15 cellular contexts compared by ENCODE assay signal in genomic region chr3:157147099-157147803, GRCh38. TPM values are rescaled to one million over a fixed set of nuclear protein-coding genes. Genes with fewer than 3 reads are reported as not detected.
DNase-seq lines count a peak whose midpoint lies in the region; ATAC-seq, FAIRE-seq and TF ChIP-seq lines count a peak whose summit lies in the region.
"Had no signal": no experiment of that assay in that cellular context is flagged by ENCODE, and none has a peak within 500 bp of the region (broad histone marks: within the 10 kb centered on the region; RNA-seq: fewer than 3 reads in every experiment).

No MANE protein-coding gene starts in this region.

- H3K9me3 ChIP-seq in A673 (ENCODE audit: low read depth, low read length, poor library complexity, severe bottlenecking) (no peaks in the 10 kb centered on the region), right lobe of liver (no peaks in the 10 kb centered on the region), pancreas (no peaks in the 10 kb centered on the region)
- no peaks in the 10 kb centered on the region for H3K9me3 ChIP-seq in CD8-positive, alpha-beta memory T cell (ENCODE audit: low read length)

- intact Hi-C loops in A673 (cut with micrococcal nuclease; ENCODE audit: unreplicated experiment) (no loop called here), activated B cell treated with CpG ODN at 0.5 μM for 24 hours (cut with micrococcal nuclease) (no loop called here), right lobe of liver (cut with DNase I) (loop anchor here in 1 of 2 donors (10.0 kb wide), 1 partner anchor 452 kb away; no protein-coding TSS in a partner anchor), pancreas (cut with DNase I) (no loop called here)

- no TSS peak for BruUV-seq in A673 (replicated peaks; lab: Mats Ljungman, UMichigan)

- H3K27ac ChIP-seq in A673 (ENCODE audit: low read depth, low read length, poor library complexity, severe bottlenecking) (peak overlapping the region; percentile 19), right lobe of liver (no peak overlapping the region), pancreas (no peak overlapping the region)
- H3K27ac ChIP-seq in CD8-positive, alpha-beta memory T cell (ENCODE audit: low read depth, low read length): no peak overlapping the region
- H3K27ac ChIP-seq: skin epidermis had no signal

- H3K4me1 Mint-ChIP-seq in CD8-positive, alpha-beta memory T cell: peaks cover 26 to 54% (median 48%) of the 10 kb centered on the region in 3 donors
- peaks cover 4% of the 10 kb centered on the region for H3K4me1 Mint-ChIP-seq in activated B cell treated with CpG ODN at 0.5 μM for 24 hours

- no peaks in the 10 kb centered on the region for H3K27me3 Mint-ChIP-seq in CD8-positive, alpha-beta memory T cell
- H3K27me3 Mint-ChIP-seq in activated B cell treated with CpG ODN at 0.5 μM for 24 hours: no peaks in the 10 kb centered on the region

- H3K4me3 ChIP-seq in A673 (ENCODE audit: low read depth, low read length, poor library complexity, severe bottlenecking) (no peak overlapping the region), right lobe of liver (no peak overlapping the region), pancreas (no peak overlapping the region)
- H3K4me3 ChIP-seq in CD8-positive, alpha-beta memory T cell (ENCODE audit: low read length): no peak overlapping the region
- H3K4me3 ChIP-seq: skin epidermis had no signal

- H3K9me3 Mint-ChIP-seq in CD8-positive, alpha-beta memory T cell: no peaks in the 10 kb centered on the region
- no peaks in the 10 kb centered on the region for H3K9me3 Mint-ChIP-seq in activated B cell treated with CpG ODN at 0.5 μM for 24 hours

- 94% methylated on average over 5 of the region's 5 CpGs for WGBS in right lobe of liver (ENCODE audit: insufficient coverage, low coverage, low lambda C conversion rate, missing lambda C conversion rate)
- WGBS in pancreas, 2 donors: 91 to 94% methylated on average over 5 of the region's 5 CpGs

- no peak for FAIRE-seq in pancreas (lab: Jason Lieb, UNC)
- FAIRE-seq: D721Med had no signal

- H3K36me3 Mint-ChIP-seq in CD8-positive, alpha-beta memory T cell: peaks cover 19 to 94% (median 38%) of the 10 kb centered on the region in 3 donors
- peaks cover 92% of the 10 kb centered on the region for H3K36me3 Mint-ChIP-seq in activated B cell treated with CpG ODN at 0.5 μM for 24 hours (ENCODE audit: low read depth)

- H3K27me3 ChIP-seq in A673 (replicated peaks; ENCODE audit: insufficient read depth, low read depth, low read length, poor library complexity) (no peaks in the 10 kb centered on the region), right lobe of liver (no peaks in the 10 kb centered on the region), pancreas (no peaks in the 10 kb centered on the region)
- H3K27me3 ChIP-seq in CD8-positive, alpha-beta memory T cell (ENCODE audit: insufficient read depth, low read length, poor library complexity, severe bottlenecking): no peaks in the 10 kb centered on the region

- TF ChIP-seq POLR2A in right lobe of liver (IDR thresholded peaks at IDR 0.05): peak; percentile 24

- POLR2A ChIA-PET in A673 (lab: Charles Lee; ENCODE audit: low non-redundant PET): no interaction called here
- POLR2A ChIA-PET in CD8-positive, alpha-beta memory T cell (lab: Charles Lee): interaction anchor here (1.0 to 1.4 kb wide), 2 partner anchors 27 to 459 kb away, joined by 3 to 4 read pairs; no protein-coding TSS in a partner anchor
- POLR2A ChIA-PET in activated B cell treated with CpG ODN at 0.5 μM for 24 hours (lab: Charles Lee): interaction anchor here (0.7 to 1.9 kb wide), 4 partner anchors 9 to 28 kb away, joined by 3 to 8 read pairs (median 4); partner anchors contain the start of gene CCNL1

- ATAC-seq in activated B cell treated with CpG ODN at 0.5 μM for 24 hours (ENCODE audit: low read depth): no peak
- ATAC-seq in right lobe of liver: no peak
- no peak for ATAC-seq in pancreas
- ATAC-seq in HG02852 (IDR thresholded peaks at IDR 0.05; ENCODE audit: unreplicated experiment): no peak

- H3K4me1 ChIP-seq in A673 (ENCODE audit: insufficient read depth, low read length, poor library complexity, severe bottlenecking) (no peaks in the 10 kb centered on the region), right lobe of liver (no peaks in the 10 kb centered on the region), pancreas (no peaks in the 10 kb centered on the region)
- no peaks in the 10 kb centered on the region for H3K4me1 ChIP-seq in CD8-positive, alpha-beta memory T cell (ENCODE audit: insufficient read depth, low read length)

- CTCF ChIA-PET in A673 (lab: Charles Lee): no interaction called here
- CTCF ChIA-PET in CD8-positive, alpha-beta memory T cell (lab: Charles Lee): interaction anchor here (0.9 kb wide), 1 partner anchor 10 kb away, joined by 4 read pairs; no protein-coding TSS in a partner anchor
- CTCF ChIA-PET in activated B cell treated with CpG ODN at 0.5 μM for 24 hours (lab: Charles Lee): interaction anchor here (2.2 kb wide), 1 partner anchor 10 kb away, joined by 6 read pairs; no protein-coding TSS in a partner anchor

- no peak overlapping the region for H3K4me3 Mint-ChIP-seq in CD8-positive, alpha-beta memory T cell
- no peak overlapping the region for H3K4me3 Mint-ChIP-seq in activated B cell treated with CpG ODN at 0.5 μM for 24 hours

- peaks cover 84% of the 10 kb centered on the region for H3K36me3 ChIP-seq in A673 (ENCODE audit: insufficient read depth, low read length, poor library complexity, severe bottlenecking)
- H3K36me3 ChIP-seq in CD8-positive, alpha-beta memory T cell (ENCODE audit: insufficient read depth, low read length): peaks cover 73% of the 10 kb centered on the region
- peaks cover 19 to 100% (median 68%) of the 10 kb centered on the region in 4 donors for H3K36me3 ChIP-seq in right lobe of liver
- H3K36me3 ChIP-seq in pancreas: peaks cover 11 to 76% (median 50%) of the 10 kb centered on the region in 3 donors

- H3K27ac Mint-ChIP-seq in CD8-positive, alpha-beta memory T cell: peak overlapping the region in 6 of 8 donors; percentile 2 to 80 (median 32)
- peak overlapping the region; percentile 30 for H3K27ac Mint-ChIP-seq in activated B cell treated with CpG ODN at 0.5 μM for 24 hours

- no peak for DNase-seq in A673 (ENCODE audit: low spot score)
- no peak for DNase-seq in CD8-positive, alpha-beta memory T cell
- DNase-seq in activated B cell treated with CpG ODN at 0.5 μM for 24 hours: no peak
- DNase-seq in right lobe of liver: no peak
- DNase-seq in HPDE6-E6E7 (ENCODE audit: extremely low spot score): no peak
- DNase-seq in pancreas: no peak
- DNase-seq: GF-D8; glutamatergic neuron; NCI-H1417 treated with DMSO at 0.1 percent for 48 hours; NCI-H526 treated with DMSO at 0.1 percent for 48 hours; SHP77; stimulated activated CD8-positive, alpha-beta memory T cell treated with anti-CD3 and anti-CD28 coated beads, Interleukin-4, amount 100 ng/mL, for 48 hours had no signal

- TF ChIP-seq CTCF in A673 (conservative IDR thresholded peaks at IDR 0.05; ENCODE audit: low read depth, low read length): no peak
- TF ChIP-seq CTCF in activated B cell treated with CpG ODN at 0.5 μM for 24 hours (IDR thresholded peaks at IDR 0.05): no peak
- no peak for TF ChIP-seq CTCF in right lobe of liver (IDR thresholded peaks at IDR 0.05)
- TF ChIP-seq CTCF in pancreas (IDR thresholded peaks at IDR 0.05): no peak

RNA-seq across cellular contexts. Expression of gene CCNL1, which starts 12.7 kb away (rescaled TPM):
- total RNA-seq in A673 (2021) (91.0 and 101 TPM in 2 replicates), activated B cell treated with CpG ODN at 0.5 μM for 24 hours (184 and 222 TPM in 2 replicates), right lobe of liver (100 to 1,000 TPM in 2 of 6 experiments, 10 to 100 TPM in 4; 34.0 to 153 (median 78.5) TPM), pancreas (10 to 100 TPM; 30.2 to 77.9 (median 40.3) TPM)
- total RNA-seq in CD8-positive, alpha-beta memory T cell: 100 to 1,000 TPM; 125 to 126 TPM
- 62.1 TPM for polyA plus RNA-seq in CD8-positive, alpha-beta memory T cell
- polyA plus RNA-seq in pancreas: 100 to 1,000 TPM in 1 of 2 donors, 10 to 100 TPM in 1; 67.9 to 149 TPM
